2 cellular contexts compared by ENCODE assay signal in the genomic region with DNA sequence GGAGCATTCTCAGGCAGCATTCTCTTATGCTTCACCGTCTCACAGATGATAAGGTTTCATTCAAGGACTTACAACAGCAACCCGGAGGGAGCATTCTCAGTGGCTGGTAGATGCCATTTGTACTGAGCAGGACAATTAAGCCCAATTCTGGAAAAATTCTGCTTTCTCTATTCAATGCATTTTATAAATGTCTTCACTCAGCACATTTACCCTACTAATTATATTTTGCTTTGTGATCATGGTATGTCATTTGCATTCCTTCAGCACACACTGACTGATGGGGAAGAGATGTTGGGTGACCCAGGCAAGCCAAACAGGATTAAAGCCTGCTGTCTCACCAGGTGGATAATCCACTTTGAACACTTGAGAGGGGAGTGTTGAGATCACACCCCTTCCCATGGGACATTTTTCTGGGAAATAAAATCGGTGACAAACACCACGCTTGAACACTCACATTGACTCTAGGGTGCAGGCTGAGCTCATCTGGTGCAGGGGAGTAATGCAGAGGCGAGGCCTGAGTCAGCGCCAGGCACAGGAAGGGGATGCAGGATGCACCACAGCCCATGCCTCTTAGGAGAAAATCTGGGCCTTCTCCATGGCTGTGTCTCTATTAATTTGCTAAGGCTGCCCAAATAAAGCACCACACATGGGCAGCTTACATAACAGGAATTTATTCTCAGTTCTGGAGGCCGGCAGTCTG.
TF ChIP-seq lines count a peak whose summit lies in the region.

No MANE protein-coding gene starts in this region.

TF ChIP-seq in SK-N-SH treated with all-trans-retinoic acid at 6 μM for 48 hours, 23 proteins besides CTCF, POLR2A, EP300 and RAD21:
- TF ChIP-seq ZNF8 (CRISPR knock-in tag; IDR thresholded peaks at IDR 0.05) (no peak), ZNF70 (CRISPR knock-in tag; IDR thresholded peaks at IDR 0.05) (no peak), CREB5 (CRISPR knock-in tag; IDR thresholded peaks at IDR 0.05; ENCODE audit: low read depth) (no peak), ZFP30 (CRISPR knock-in tag; IDR thresholded peaks at IDR 0.05) (no peak), OSR1 (CRISPR knock-in tag; IDR thresholded peaks at IDR 0.05) (no peak), PATZ1 (CRISPR knock-in tag; IDR thresholded peaks at IDR 0.05; ENCODE audit: borderline replicate concordance) (no peak), ESRRG (CRISPR knock-in tag; IDR thresholded peaks at IDR 0.05) (no peak)

TF ChIP-seq in SK-N-SH, 30 proteins besides CTCF, POLR2A, EP300 and RAD21:
- TF ChIP-seq NRF1 (IDR thresholded peaks at IDR 0.05; ENCODE audit: low read depth, low read length) (no peak), CHD2 (IDR thresholded peaks at IDR 0.05; ENCODE audit: low read length, partially characterized antibody) (no peak), JUND (IDR thresholded peaks at IDR 0.05) (no peak), GABPA (IDR thresholded peaks at IDR 0.05; ENCODE audit: low read depth) (no peak), PBX3 (IDR thresholded peaks at IDR 0.05) (no peak), FOXJ3 (CRISPR knock-in tag; IDR thresholded peaks at IDR 0.05) (no peak), FOXM1 (IDR thresholded peaks at IDR 0.05; ENCODE audit: low read depth) (no peak), RFX5 (IDR thresholded peaks at IDR 0.05; ENCODE audit: low read length) (no peak), SIN3A (IDR thresholded peaks at IDR 0.05; ENCODE audit: borderline replicate concordance, low read depth, low read length) (no peak)
- TF ChIP-seq, protein P1, sequence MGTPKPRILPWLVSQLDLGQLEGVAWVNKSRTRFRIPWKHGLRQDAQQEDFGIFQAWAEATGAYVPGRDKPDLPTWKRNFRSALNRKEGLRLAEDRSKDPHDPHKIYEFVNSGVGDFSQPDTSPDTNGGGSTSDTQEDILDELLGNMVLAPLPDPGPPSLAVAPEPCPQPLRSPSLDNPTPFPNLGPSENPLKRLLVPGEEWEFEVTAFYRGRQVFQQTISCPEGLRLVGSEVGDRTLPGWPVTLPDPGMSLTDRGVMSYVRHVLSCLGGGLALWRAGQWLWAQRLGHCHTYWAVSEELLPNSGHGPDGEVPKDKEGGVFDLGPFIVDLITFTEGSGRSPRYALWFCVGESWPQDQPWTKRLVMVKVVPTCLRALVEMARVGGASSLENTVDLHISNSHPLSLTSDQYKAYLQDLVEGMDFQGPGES (IDR thresholded peaks at IDR 0.05; ENCODE audit: low read depth, low read length) = no peak
